In genomic region chr1:109131059-109131458, GRCh38 we compare ENCODE assay signal across 17 cellular contexts. TPM values are rescaled to one million over a fixed set of nuclear protein-coding genes. Genes with fewer than 3 reads are reported as not detected.
DNase-seq lines count a peak whose midpoint lies in the region; ATAC-seq and TF ChIP-seq lines count a peak whose summit lies in the region.
"Had no signal": no experiment of that assay in that cellular context is flagged by ENCODE, and none has a peak within 500 bp of the region (broad histone marks: within the 10 kb centered on the region; RNA-seq: fewer than 3 reads in every experiment).

No MANE protein-coding gene starts in this region.

- TF ChIP-seq CTCF in neutrophil (IDR thresholded peaks at IDR 0.05) = no peak

- H3K36me3 ChIP-seq in neutrophil = no peaks in the 10 kb centered on the region

- no peaks in the 10 kb centered on the region for H3K27me3 ChIP-seq in neutrophil

- no peak for DNase-seq in activated CD4-positive, alpha-beta T cell treated with anti-CD3 and anti-CD28 coated beads for 36 hours
- no peak for DNase-seq in activated CD4-positive, alpha-beta T cell treated with anti-CD3 and anti-CD28 coated beads, Interleukin-2, amount 50 U/mL, for 48 hours
- no peak for DNase-seq in activated naive CD4-positive, alpha-beta T cell treated with anti-CD3 and anti-CD28 coated beads, Interleukin-2, amount 50 U/mL, for 72 hours (ENCODE audit: low spot score in 2 of 2)
- no peak for DNase-seq in activated naive CD4-positive, alpha-beta T cell treated with anti-CD3 and anti-CD28 coated beads for 36 hours
- DNase-seq in activated CD4-positive, alpha-beta memory T cell treated with anti-CD3 and anti-CD28 coated beads for 36 hours = no peak
- DNase-seq in HCEC 1CT = no peak
- DNase-seq: AML-193; Caco-2; CD4-positive, alpha-beta T cell; GOT3; H7 had no signal

- peak overlapping the region; percentile 11 for H3K27ac ChIP-seq in neutrophil
- H3K27ac ChIP-seq: 22Rv1, A549, C4-2B had no signal

- ATAC-seq in activated CD4-positive, alpha-beta T cell treated with anti-CD3 and anti-CD28 coated beads for 36 hours = peak; percentile 71
- peak; percentile 45 to 66 for ATAC-seq in activated naive CD4-positive, alpha-beta T cell treated with anti-CD3 and anti-CD28 coated beads, Interleukin-2, amount 50 U/mL, for 72 hours
- peak; percentile 51 for ATAC-seq in activated T-helper 17 cell treated with anti-CD3 and anti-CD28 coated beads, Interleukin-2, amount 50 U/mL, for 72 hours (replicated peaks)
- ATAC-seq: A549, HepG2 had no signal

- H3K4me1 Mint-ChIP-seq in activated CD4-positive, alpha-beta T cell treated with anti-CD3 and anti-CD28 coated beads for 36 hours = peaks cover 25% of the 10 kb centered on the region
- H3K4me1 Mint-ChIP-seq in activated naive CD4-positive, alpha-beta T cell treated with anti-CD3 and anti-CD28 coated beads for 36 hours (ENCODE audit: low read depth) = peaks cover 11% of the 10 kb centered on the region
- peaks cover 4% of the 10 kb centered on the region for H3K4me1 Mint-ChIP-seq in activated T-helper 17 cell treated with anti-CD3 and anti-CD28 coated beads, Interleukin-2, amount 50 U/mL, for 72 hours
- H3K4me1 Mint-ChIP-seq in activated CD4-positive, alpha-beta memory T cell treated with anti-CD3 and anti-CD28 coated beads for 36 hours (ENCODE audit: low read depth) = peaks cover 9% of the 10 kb centered on the region

- CTCF ChIA-PET in activated CD4-positive, alpha-beta T cell treated with anti-CD3 and anti-CD28 coated beads for 36 hours (lab: Charles Lee) = interaction anchor here (0.6 to 1.9 kb wide), 5 partner anchors 19 to 557 kb away, joined by 3 to 6 read pairs (median 3); partner anchors contain the start of gene GSTM1
- CTCF ChIA-PET in activated naive CD4-positive, alpha-beta T cell treated with anti-CD3 and anti-CD28 coated beads for 36 hours (lab: Charles Lee) = interaction anchor here (0.7 to 1.1 kb wide), 3 partner anchors 11 to 303 kb away, joined by 3 read pairs; no protein-coding TSS in a partner anchor
- CTCF ChIA-PET in activated CD4-positive, alpha-beta memory T cell treated with anti-CD3 and anti-CD28 coated beads for 36 hours (lab: Charles Lee) = interaction anchor here (1.0 to 2.0 kb wide), 6 partner anchors 15 to 402 kb away, joined by 3 to 6 read pairs (median 3); partner anchors contain the start of gene ELAPOR1

- H3K4me3 ChIP-seq in neutrophil (ENCODE audit: low read depth in 1 of 2, low read length in 1 of 2) = no peak overlapping the region
- H3K4me3 ChIP-seq: A549 had no signal

- intact Hi-C loops in activated CD4-positive, alpha-beta T cell treated with anti-CD3 and anti-CD28 coated beads for 36 hours (cut with DNase I, micrococcal nuclease) = no loop called here
- intact Hi-C loops in activated naive CD4-positive, alpha-beta T cell treated with anti-CD3 and anti-CD28 coated beads for 36 hours (cut with micrococcal nuclease) = no loop called here
- intact Hi-C loops in activated CD4-positive, alpha-beta memory T cell treated with anti-CD3 and anti-CD28 coated beads for 36 hours (cut with micrococcal nuclease) = no loop called here

- POLR2A ChIA-PET in activated CD4-positive, alpha-beta T cell treated with anti-CD3 and anti-CD28 coated beads for 36 hours (lab: Charles Lee) = interaction anchor here (0.7 kb wide), 1 partner anchor 31 kb away, joined by 4 read pairs; no protein-coding TSS in a partner anchor
- POLR2A ChIA-PET in activated CD4-positive, alpha-beta memory T cell treated with anti-CD3 and anti-CD28 coated beads for 36 hours (lab: Charles Lee) = no interaction called here

- no peak overlapping the region for H3K27ac Mint-ChIP-seq in activated CD4-positive, alpha-beta T cell treated with anti-CD3 and anti-CD28 coated beads for 36 hours
- no peak overlapping the region for H3K27ac Mint-ChIP-seq in activated naive CD4-positive, alpha-beta T cell treated with anti-CD3 and anti-CD28 coated beads, Interleukin-2, amount 50 U/mL, for 72 hours
- H3K27ac Mint-ChIP-seq in activated naive CD4-positive, alpha-beta T cell treated with anti-CD3 and anti-CD28 coated beads for 36 hours = no peak overlapping the region
- H3K27ac Mint-ChIP-seq in activated T-helper 17 cell treated with anti-CD3 and anti-CD28 coated beads, Interleukin-2, amount 50 U/mL, for 72 hours = no peak overlapping the region
- no peak overlapping the region for H3K27ac Mint-ChIP-seq in activated CD4-positive, alpha-beta memory T cell treated with anti-CD3 and anti-CD28 coated beads for 36 hours
- H3K27ac Mint-ChIP-seq: CD4-positive, alpha-beta T cell had no signal

- H3K27me3 Mint-ChIP-seq in activated CD4-positive, alpha-beta T cell treated with anti-CD3 and anti-CD28 coated beads for 36 hours = no peaks in the 10 kb centered on the region
- H3K27me3 Mint-ChIP-seq in activated naive CD4-positive, alpha-beta T cell treated with anti-CD3 and anti-CD28 coated beads for 36 hours (ENCODE audit: low read depth) = no peaks in the 10 kb centered on the region
- H3K27me3 Mint-ChIP-seq in activated T-helper 17 cell treated with anti-CD3 and anti-CD28 coated beads, Interleukin-2, amount 50 U/mL, for 72 hours = no peaks in the 10 kb centered on the region
- H3K27me3 Mint-ChIP-seq in activated CD4-positive, alpha-beta memory T cell treated with anti-CD3 and anti-CD28 coated beads for 36 hours = no peaks in the 10 kb centered on the region
- H3K27me3 Mint-ChIP-seq: CD4-positive, alpha-beta T cell had no signal

- H3K9me3 ChIP-seq in neutrophil = no peaks in the 10 kb centered on the region
- H3K9me3 ChIP-seq: A549, Caco-2 had no signal

- H3K36me3 Mint-ChIP-seq in activated CD4-positive, alpha-beta T cell treated with anti-CD3 and anti-CD28 coated beads for 36 hours (ENCODE audit: low read depth) = no peaks in the 10 kb centered on the region
- H3K36me3 Mint-ChIP-seq in activated naive CD4-positive, alpha-beta T cell treated with anti-CD3 and anti-CD28 coated beads, Interleukin-2, amount 50 U/mL, for 72 hours = no peaks in the 10 kb centered on the region
- H3K36me3 Mint-ChIP-seq in activated naive CD4-positive, alpha-beta T cell treated with anti-CD3 and anti-CD28 coated beads for 36 hours (ENCODE audit: low read depth) = no peaks in the 10 kb centered on the region
- no peaks in the 10 kb centered on the region for H3K36me3 Mint-ChIP-seq in activated T-helper 17 cell treated with anti-CD3 and anti-CD28 coated beads, Interleukin-2, amount 50 U/mL, for 72 hours (ENCODE audit: low read depth)
- no peaks in the 10 kb centered on the region for H3K36me3 Mint-ChIP-seq in activated CD4-positive, alpha-beta memory T cell treated with anti-CD3 and anti-CD28 coated beads for 36 hours

- peaks cover 30 to 34% of the 10 kb centered on the region in 2 experiments for H3K4me1 ChIP-seq in neutrophil (ENCODE audit: control insufficient read depth in 1 of 2, insufficient read depth in 1 of 2, low read depth in 1 of 2, low read length in 1 of 2)
- H3K4me1 ChIP-seq: A549 had no signal

- H3K4me3 Mint-ChIP-seq in activated CD4-positive, alpha-beta T cell treated with anti-CD3 and anti-CD28 coated beads for 36 hours = no peak overlapping the region
- H3K4me3 Mint-ChIP-seq in activated naive CD4-positive, alpha-beta T cell treated with anti-CD3 and anti-CD28 coated beads for 36 hours = no peak overlapping the region
- H3K4me3 Mint-ChIP-seq in activated T-helper 17 cell treated with anti-CD3 and anti-CD28 coated beads, Interleukin-2, amount 50 U/mL, for 72 hours = no peak overlapping the region
- no peak overlapping the region for H3K4me3 Mint-ChIP-seq in activated CD4-positive, alpha-beta memory T cell treated with anti-CD3 and anti-CD28 coated beads for 36 hours
- H3K4me3 Mint-ChIP-seq: CD4-positive, alpha-beta T cell had no signal

- no peaks in the 10 kb centered on the region for H3K9me3 Mint-ChIP-seq in activated CD4-positive, alpha-beta T cell treated with anti-CD3 and anti-CD28 coated beads for 36 hours (ENCODE audit: low read depth)
- no peaks in the 10 kb centered on the region for H3K9me3 Mint-ChIP-seq in activated naive CD4-positive, alpha-beta T cell treated with anti-CD3 and anti-CD28 coated beads, Interleukin-2, amount 50 U/mL, for 72 hours
- H3K9me3 Mint-ChIP-seq in activated naive CD4-positive, alpha-beta T cell treated with anti-CD3 and anti-CD28 coated beads for 36 hours = no peaks in the 10 kb centered on the region
- H3K9me3 Mint-ChIP-seq in activated T-helper 17 cell treated with anti-CD3 and anti-CD28 coated beads, Interleukin-2, amount 50 U/mL, for 72 hours = no peaks in the 10 kb centered on the region
- no peaks in the 10 kb centered on the region for H3K9me3 Mint-ChIP-seq in activated CD4-positive, alpha-beta memory T cell treated with anti-CD3 and anti-CD28 coated beads for 36 hours
- H3K9me3 Mint-ChIP-seq: CD4-positive, alpha-beta T cell had no signal

RNA-seq across cellular contexts. Expression of gene ELAPOR1, which starts 17.1 kb away (rescaled TPM):
- 1 to 10 TPM; 7.1 to 8.7 TPM for total RNA-seq in activated CD4-positive, alpha-beta T cell treated with anti-CD3 and anti-CD28 coated beads for 36 hours
- total RNA-seq in activated naive CD4-positive, alpha-beta T cell treated with anti-CD3 and anti-CD28 coated beads, Interleukin-2, amount 50 U/mL, for 72 hours = 10 to 100 TPM in 1 of 2 donors, 1 to 10 TPM in 1; 5.7 to 15.0 TPM
- 1 to 10 TPM; 4.4 to 5.4 TPM for total RNA-seq in activated naive CD4-positive, alpha-beta T cell treated with anti-CD3 and anti-CD28 coated beads for 36 hours
- total RNA-seq in activated T-helper 17 cell treated with anti-CD3 and anti-CD28 coated beads, Interleukin-2, amount 50 U/mL, for 72 hours = 10 to 100 TPM in 1 of 2 donors, 1 to 10 TPM in 1; 3.9 to 33.3 TPM
- 10 to 100 TPM in 1 of 2 experiments, 1 to 10 TPM in 1; 9.1 to 11.5 TPM for total RNA-seq in activated CD4-positive, alpha-beta memory T cell treated with anti-CD3 and anti-CD28 coated beads for 36 hours

RNA-seq across cellular contexts. Expression of gene TMEM167B, which starts 40.5 kb away (rescaled TPM):
- total RNA-seq in activated CD4-positive, alpha-beta T cell treated with anti-CD3 and anti-CD28 coated beads for 36 hours = 10 to 100 TPM; 26.8 to 28.4 TPM
- 10 to 100 TPM; 24.0 to 54.9 TPM for total RNA-seq in activated naive CD4-positive, alpha-beta T cell treated with anti-CD3 and anti-CD28 coated beads, Interleukin-2, amount 50 U/mL, for 72 hours
- total RNA-seq in activated naive CD4-positive, alpha-beta T cell treated with anti-CD3 and anti-CD28 coated beads for 36 hours = 10 to 100 TPM; 35.0 to 37.6 TPM
- total RNA-seq in activated T-helper 17 cell treated with anti-CD3 and anti-CD28 coated beads, Interleukin-2, amount 50 U/mL, for 72 hours = 10 to 100 TPM; 26.8 to 51.9 TPM
- total RNA-seq in activated CD4-positive, alpha-beta memory T cell treated with anti-CD3 and anti-CD28 coated beads for 36 hours = 10 to 100 TPM; 31.9 to 32.6 TPM

RNA-seq across cellular contexts. Expression of gene TAF13, which starts 55.3 kb away (rescaled TPM):
- total RNA-seq in activated CD4-positive, alpha-beta T cell treated with anti-CD3 and anti-CD28 coated beads for 36 hours = 10 to 100 TPM; 12.1 to 20.1 TPM
- total RNA-seq in activated naive CD4-positive, alpha-beta T cell treated with anti-CD3 and anti-CD28 coated beads, Interleukin-2, amount 50 U/mL, for 72 hours = 10 to 100 TPM; 15.4 to 49.0 TPM
- total RNA-seq in activated naive CD4-positive, alpha-beta T cell treated with anti-CD3 and anti-CD28 coated beads for 36 hours = 10 to 100 TPM; 20.1 to 23.7 TPM
- 10 to 100 TPM; 18.3 to 27.4 TPM for total RNA-seq in activated T-helper 17 cell treated with anti-CD3 and anti-CD28 coated beads, Interleukin-2, amount 50 U/mL, for 72 hours
- total RNA-seq in activated CD4-positive, alpha-beta memory T cell treated with anti-CD3 and anti-CD28 coated beads for 36 hours = 10 to 100 TPM; 28.4 to 29.0 TPM
